8 cellular contexts compared by ENCODE assay signal in genomic region chrX:154546354-154547244, GRCh38. TPM values are rescaled to one million over a fixed set of nuclear protein-coding genes. Genes with fewer than 3 reads are reported as not detected.
DNase-seq lines count a peak whose midpoint lies in the region; ATAC-seq and TF ChIP-seq lines count a peak whose summit lies in the region.

Gene G6PD (minus strand): TSS chrX:154546846. CDS start chrX:154546155, 691 bp downstream.

- no peaks in the 10 kb centered on the region for H3K27me3 ChIP-seq in endocrine pancreas (ENCODE audit: control insufficient read depth, insufficient read depth, low read length)

- DNase-seq in AML-193 (lab: John Stamatoyannopoulos, UW) = peak; percentile 37 to 53
- DNase-seq in NCI-H748 treated with DMSO at 0.1 percent for 48 hours (lab: John Stamatoyannopoulos, UW) = peak; percentile 67
- peak; percentile 91 for DNase-seq in activated CD8-positive, alpha-beta memory T cell treated with anti-CD3 and anti-CD28 coated beads for 24 hours
- DNase-seq in mucosa of descending colon = peak in 2 of 3 donors; percentile 77 to 88
- DNase-seq in stimulated activated CD8-positive, alpha-beta memory T cell treated with anti-CD3 and anti-CD28 coated beads, Interleukin-4, amount 100 ng/mL, for 4 hours (ENCODE audit: low read depth in 2 of 2, low spot score in 1 of 2) = peak; percentile 40 to 58

- peak within 1 kb of the TSS; percentile 90 for H3K4me3 ChIP-seq in endocrine pancreas (ENCODE audit: control insufficient read depth, insufficient read depth, low read length)
- H3K4me3 ChIP-seq in mucosa of descending colon = peak within 1 kb of the TSS; percentile 36

- ATAC-seq in GM19025 (IDR thresholded peaks at IDR 0.05; ENCODE audit: low read depth, unreplicated experiment) = peak; percentile 45
- ATAC-seq in HG03196 (IDR thresholded peaks at IDR 0.05; ENCODE audit: unreplicated experiment) = peak; percentile 49
- ATAC-seq in mucosa of descending colon = peak; percentile 88

- intact Hi-C loops in mucosa of descending colon (cut with DNase I, micrococcal nuclease) = no loop called here

- H3K9me3 ChIP-seq in endocrine pancreas (ENCODE audit: control insufficient read depth, low read length) = no peaks in the 10 kb centered on the region
- H3K9me3 ChIP-seq in mucosa of descending colon = no peaks in the 10 kb centered on the region

- no peak for TF ChIP-seq CTCF in mucosa of descending colon (IDR thresholded peaks at IDR 0.05)

- peak within 1 kb of the TSS; percentile 87 for H3K9ac ChIP-seq in endocrine pancreas (ENCODE audit: control insufficient read depth, insufficient read depth, low read length)

- H3K36me3 ChIP-seq in endocrine pancreas (ENCODE audit: control insufficient read depth, insufficient read depth, low read length) = no peaks in the 10 kb centered on the region
- H3K36me3 ChIP-seq in mucosa of descending colon (ENCODE audit: low read depth) = no peaks in the 10 kb centered on the region

- H3K4me1 ChIP-seq in endocrine pancreas (ENCODE audit: control insufficient read depth, insufficient read depth, low read length) (no peaks in the 10 kb centered on the region), mucosa of descending colon (ENCODE audit: low read depth) (no peaks in the 10 kb centered on the region)

RNA-seq across cellular contexts. Expression of gene G6PD, which starts in this region (rescaled TPM):
- 10 to 100 TPM; 28.0 to 34.4 (median 33.9) TPM for total RNA-seq in mucosa of descending colon

Comparison
In these comparisons a context has a peak if more than half of its experiments do, and no peak if none do; other contexts are left out.
1. Peak in every context shown above with its lines: DNase-seq, ATAC-seq and H3K4me3 ChIP-seq.